In the genomic region with DNA sequence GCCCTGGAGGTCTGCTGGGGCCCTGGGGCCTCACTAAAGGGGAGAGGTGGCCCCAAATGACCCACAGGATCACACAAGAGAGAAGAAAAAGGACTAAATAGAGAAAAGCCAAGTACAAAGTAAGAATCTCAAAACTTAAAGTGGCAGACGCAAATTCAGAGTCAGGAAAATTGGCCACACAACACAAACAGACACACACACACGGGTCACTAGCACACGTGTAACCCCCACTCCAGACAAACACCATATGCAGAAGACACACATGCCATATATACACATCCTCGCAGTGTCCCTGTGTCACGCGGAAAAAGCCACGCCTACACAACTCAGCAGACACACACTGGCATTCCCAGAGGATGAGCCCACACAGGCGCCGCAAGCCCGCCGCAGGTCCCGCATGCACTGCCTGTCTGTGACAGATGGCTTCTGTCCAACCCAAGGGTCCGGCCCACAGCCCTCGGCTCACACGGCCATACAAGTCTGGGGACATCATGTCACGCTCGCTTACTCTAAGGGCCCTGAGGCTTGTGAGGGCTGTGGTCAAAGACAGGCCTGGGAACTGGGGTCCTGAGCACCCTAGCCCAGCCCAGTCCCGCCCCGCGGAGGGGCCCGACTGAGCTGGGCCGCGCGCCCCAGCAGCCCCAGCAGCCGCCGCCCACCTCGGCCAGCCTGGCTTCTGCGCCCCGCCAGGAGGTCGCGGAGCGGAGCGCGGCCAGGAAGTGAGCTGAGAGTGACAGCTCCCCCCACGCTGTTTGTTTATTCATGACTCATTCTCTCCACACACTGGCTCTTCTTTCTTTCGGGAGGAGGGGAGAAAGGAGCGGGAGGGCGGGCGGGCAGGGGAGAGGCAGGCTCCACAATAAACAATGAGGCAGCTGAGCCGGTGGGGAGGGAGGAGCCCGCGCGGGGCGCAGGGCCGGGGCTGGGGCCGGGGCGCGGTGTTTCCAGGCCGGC, we compare ENCODE assay signal across 8 cellular contexts.
DNase-seq lines count a peak whose midpoint lies in the region; ATAC-seq and FAIRE-seq lines count a peak whose summit lies in the region.

No MANE protein-coding gene starts in this region.

- FAIRE-seq in GM19239 (lab: Jason Lieb, UNC): no peak

- peak; percentile 91 for DNase-seq in AG20443 (ENCODE audit: low spot score)
- DNase-seq in GM19239 (ENCODE audit: insufficient read length, low spot score): peak; percentile 92
- DNase-seq in NCI-H446 treated with DMSO at 0.1 percent for 48 hours (lab: John Stamatoyannopoulos, UW): peak; percentile 83
- peak; percentile 66 to 75 for DNase-seq in activated CD4-positive, alpha-beta T cell treated with anti-CD3 and anti-CD28 coated beads for 4 hours
- DNase-seq in kidney tubule cell (ENCODE audit: low spot score): peak; percentile 95
- DNase-seq in stimulated activated CD4-positive, alpha-beta T cell treated with anti-CD3 and anti-CD28 coated beads, Interleukin-15, amount 100 ng/mL, for 48 hours (ENCODE audit: low read depth in 2 of 2): peak; percentile 51 to 57

- H3K27ac ChIP-seq in cingulate gyrus (ENCODE audit: low read depth, low read length): peak overlapping the region; percentile 98

- ATAC-seq in HG03432 (IDR thresholded peaks at IDR 0.05; ENCODE audit: unreplicated experiment): peak; percentile 87

Comparison
In these comparisons a context has a peak if more than half of its experiments do, and no peak if none do; other contexts are left out.
1. Peak in every context shown above with its lines: DNase-seq, ATAC-seq and H3K27ac ChIP-seq.